ENCODE assay signal across 10 cellular contexts in the genomic region with DNA sequence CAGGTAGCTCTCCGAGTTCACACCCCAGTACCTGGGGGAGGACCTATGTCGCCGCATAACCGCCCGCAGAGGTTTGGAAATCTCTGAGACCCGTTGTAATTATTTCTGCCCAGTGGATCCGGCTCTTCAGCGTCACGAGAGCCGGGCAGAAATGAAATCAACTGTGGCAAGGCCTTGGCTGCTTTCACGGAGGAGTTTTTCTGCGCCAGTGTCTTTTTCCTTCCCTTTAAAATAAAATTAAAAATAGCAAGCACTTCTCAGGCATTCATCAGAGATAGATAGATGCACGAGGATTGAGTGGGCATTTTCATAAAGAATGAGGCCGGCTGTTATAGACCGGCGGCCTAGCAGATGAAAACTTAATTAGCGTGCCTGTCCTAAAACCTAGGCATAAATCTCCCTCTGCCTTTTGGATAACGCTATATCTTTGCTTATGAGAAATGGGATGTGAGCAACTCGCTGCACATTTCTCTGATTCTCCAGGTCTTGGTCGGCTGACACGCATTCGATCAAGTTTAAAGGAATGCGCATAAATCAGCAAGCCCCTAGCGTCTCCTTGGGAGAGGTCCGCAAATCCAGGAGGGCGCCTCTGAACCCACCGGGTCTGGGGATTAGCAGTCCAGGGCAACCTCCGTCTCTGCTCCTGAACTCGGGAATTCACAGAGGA. TPM values are rescaled to one million over a fixed set of nuclear protein-coding genes. Genes with fewer than 3 reads are reported as not detected.
DNase-seq lines count a peak whose midpoint lies in the region; ATAC-seq and TF ChIP-seq lines count a peak whose summit lies in the region.
"Had no signal": no experiment of that assay in that cellular context is flagged by ENCODE, and none has a peak within 500 bp of the region (broad histone marks: within the 10 kb centered on the region; RNA-seq: fewer than 3 reads in every experiment).

No MANE protein-coding gene starts in this region.

- TF ChIP-seq EP300 in SK-N-SH (IDR thresholded peaks at IDR 0.05; ENCODE audit: borderline replicate concordance in 1 of 2, low read depth in 1 of 2, low read length in 1 of 2), result no peak

- no peak for ATAC-seq in SK-N-SH treated with all-trans-retinoic acid at 6 μM for 48 hours

- H3K36me3 Mint-ChIP-seq in activated T-helper 1 cell treated with anti-CD3 and anti-CD28 coated beads, Interleukin-12 subunit alpha, Interleukin-12 subunit beta, Interleukin-2, Interleukin-4 antibody, amounts not matched to agents 30 ng/mL and 10 ng/mL and 1 ng/mL, durations not matched to agents 14 hours and 24 hours and 36 hours (ENCODE audit: low read depth), result no peaks in the 10 kb centered on the region

- no peaks in the 10 kb centered on the region for H3K9me2 ChIP-seq in SK-N-SH

- H3K27me3 Mint-ChIP-seq in activated T-helper 1 cell treated with anti-CD3 and anti-CD28 coated beads, Interleukin-12 subunit alpha, Interleukin-12 subunit beta, Interleukin-2, Interleukin-4 antibody, amounts not matched to agents 30 ng/mL and 10 ng/mL and 1 ng/mL, durations not matched to agents 14 hours and 24 hours and 36 hours (ENCODE audit: insufficient read depth), result peaks cover 85% of the 10 kb centered on the region

- no peak for TF ChIP-seq CTCF in SK-N-SH (IDR thresholded peaks at IDR 0.05)

- CTCF ChIA-PET in SK-N-SH (lab: Yijun Ruan, JAX), result interaction anchor here (0.9 to 10.7 kb wide), 15 partner anchors 9 to 903 kb away, joined by 3 to 84 read pairs (median 4); a partner anchor contains a TSS

- H3K4me3 ChIP-seq in SK-N-SH (ENCODE audit: low read depth in 2 of 2, low read length in 1 of 2), result no peak overlapping the region
- H3K4me3 ChIP-seq in mucosa of rectum (ENCODE audit: low read length in 2 of 2), result peak overlapping the region; percentile 66 to 79
- peak overlapping the region in 4 of 5 donors; percentile 19 to 61 (median 54) for H3K4me3 ChIP-seq in subcutaneous abdominal adipose tissue (ENCODE audit: low read depth in 1 of 5, low read length in 5 of 5)

- no peak for DNase-seq in SK-N-SH
- no peak for DNase-seq in activated T-helper 1 cell treated with anti-CD3 and anti-CD28 coated beads, Interleukin-12 subunit alpha, Interleukin-12 subunit beta, Interleukin-2, Interleukin-4 antibody, amounts not matched to agents 30 ng/mL and 10 ng/mL and 1 ng/mL, durations not matched to agents 14 hours and 24 hours and 36 hours (ENCODE audit: low spot score)
- DNase-seq in DMS 273 treated with DMSO at 0.1 percent for 48 hours (lab: John Stamatoyannopoulos, UW), result no peak
- no peak for DNase-seq in DMS53 treated with DMSO at 0.1 percent for 48 hours (lab: John Stamatoyannopoulos, UW; ENCODE audit: unreplicated experiment)
- no peak for DNase-seq in superior temporal gyrus (ENCODE audit: extremely low spot score)

- H3K36me3 ChIP-seq in SK-N-SH (replicated peaks in 1 of 2; ENCODE audit: control insufficient read depth in 1 of 2, insufficient read depth in 2 of 2, low read length in 1 of 2) (no peaks in the 10 kb centered on the region), mucosa of rectum (ENCODE audit: control insufficient read depth in 2 of 2, insufficient read depth in 2 of 2, low read length in 2 of 2) (no peaks in the 10 kb centered on the region), subcutaneous abdominal adipose tissue (ENCODE audit: control insufficient read depth in 5 of 5, insufficient read depth in 5 of 5, low read length in 5 of 5) (no peaks in the 10 kb centered on the region)

- no peak overlapping the region for H2AFZ ChIP-seq in SK-N-SH (ENCODE audit: low read depth)

- H3K9me3 Mint-ChIP-seq in activated T-helper 1 cell treated with anti-CD3 and anti-CD28 coated beads, Interleukin-12 subunit alpha, Interleukin-12 subunit beta, Interleukin-2, Interleukin-4 antibody, amounts not matched to agents 30 ng/mL and 10 ng/mL and 1 ng/mL, durations not matched to agents 14 hours and 24 hours and 36 hours, result no peaks in the 10 kb centered on the region

- no peaks in the 10 kb centered on the region for H3K4me1 Mint-ChIP-seq in activated T-helper 1 cell treated with anti-CD3 and anti-CD28 coated beads, Interleukin-12 subunit alpha, Interleukin-12 subunit beta, Interleukin-2, Interleukin-4 antibody, amounts not matched to agents 30 ng/mL and 10 ng/mL and 1 ng/mL, durations not matched to agents 14 hours and 24 hours and 36 hours (ENCODE audit: low read depth)

- intact Hi-C loops in activated T-helper 1 cell treated with anti-CD3 and anti-CD28 coated beads, Interleukin-12 subunit alpha, Interleukin-12 subunit beta, Interleukin-2, Interleukin-4 antibody, amounts not matched to agents 30 ng/mL and 10 ng/mL and 1 ng/mL, durations not matched to agents 14 hours and 24 hours and 36 hours (cut with micrococcal nuclease), result loop anchor here (10.0 kb wide), 1 partner anchor 1339 kb away; no protein-coding TSS in a partner anchor

- POLR2A ChIA-PET in SK-N-SH (lab: Yijun Ruan, JAX), result no interaction called here

- 23% methylated on average over 29 of the region's 29 CpGs for WGBS in SK-N-SH (ENCODE audit: low lambda C conversion rate)

- H3K27me3 ChIP-seq in SK-N-SH (ENCODE audit: insufficient read depth) (peaks cover 88% of the 10 kb centered on the region), mucosa of rectum (ENCODE audit: control insufficient read depth in 2 of 2, insufficient read depth in 2 of 2, low read length in 2 of 2) (peaks cover 8 to 32% of the 10 kb centered on the region in 2 donors), subcutaneous abdominal adipose tissue (ENCODE audit: control insufficient read depth in 5 of 5, insufficient read depth in 4 of 5, low read length in 5 of 5) (peaks cover 37 to 89% (median 78%) of the 10 kb centered on the region in 5 donors)

- no peak overlapping the region for H3K27ac Mint-ChIP-seq in activated T-helper 1 cell treated with anti-CD3 and anti-CD28 coated beads, Interleukin-12 subunit alpha, Interleukin-12 subunit beta, Interleukin-2, Interleukin-4 antibody, amounts not matched to agents 30 ng/mL and 10 ng/mL and 1 ng/mL, durations not matched to agents 14 hours and 24 hours and 36 hours

- no peak overlapping the region for H3K9ac ChIP-seq in SK-N-SH
- H3K9ac ChIP-seq in mucosa of rectum (ENCODE audit: low read depth in 1 of 2, low read length in 2 of 2), result peak overlapping the region; percentile 78 to 92
- H3K9ac ChIP-seq in subcutaneous abdominal adipose tissue (ENCODE audit: low read length in 5 of 5), result no peak overlapping the region

- H4K20me1 ChIP-seq in SK-N-SH (ENCODE audit: insufficient read depth), result peaks cover 11% of the 10 kb centered on the region

- H3K4me2 ChIP-seq in SK-N-SH, result peak overlapping the region; percentile 30; the same call in 1 of the 2 replicates

- H3K9me3 ChIP-seq in SK-N-SH, result no peaks in the 10 kb centered on the region
- H3K9me3 ChIP-seq in mucosa of rectum (ENCODE audit: control insufficient read depth in 2 of 2, low read length in 2 of 2), result peaks cover 0 to 2% of the 10 kb centered on the region in 2 donors
- no peaks in the 10 kb centered on the region for H3K9me3 ChIP-seq in subcutaneous abdominal adipose tissue (ENCODE audit: control insufficient read depth in 5 of 5, low read length in 5 of 5)

- H3K27ac ChIP-seq in SK-N-SH (ENCODE audit: low read depth in 2 of 2, low read length in 1 of 2), result no peak overlapping the region
- peak overlapping the region; percentile 91 to 93 for H3K27ac ChIP-seq in mucosa of rectum (ENCODE audit: low read depth in 2 of 2, low read length in 2 of 2)
- no peak overlapping the region for H3K27ac ChIP-seq in subcutaneous abdominal adipose tissue (ENCODE audit: low read depth, low read length)
- H3K27ac ChIP-seq: 22Rv1 had no signal

- H3K4me1 ChIP-seq in SK-N-SH (ENCODE audit: control insufficient read depth in 1 of 2, insufficient read depth in 2 of 2, low read depth in 1 of 2, low read length in 1 of 2), result peaks cover 0 to 4% of the 10 kb centered on the region in 2 experiments; a peak in 1 of 4 replicates
- peaks cover 24 to 42% of the 10 kb centered on the region in 2 donors for H3K4me1 ChIP-seq in mucosa of rectum (ENCODE audit: control insufficient read depth in 2 of 2, insufficient read depth in 2 of 2, low read length in 2 of 2)
- H3K4me1 ChIP-seq in subcutaneous abdominal adipose tissue (ENCODE audit: control insufficient read depth in 5 of 5, insufficient read depth in 5 of 5, low read length in 5 of 5), result peaks cover 2 to 38% (median 27%) of the 10 kb centered on the region in 5 donors

- H3F3A ChIP-seq in SK-N-SH (replicated peaks; ENCODE audit: insufficient read depth), result peaks cover 8% of the 10 kb centered on the region

- TF ChIP-seq RAD21 in SK-N-SH (IDR thresholded peaks at IDR 0.05; ENCODE audit: low read length), result no peak

- H3K4me3 Mint-ChIP-seq in activated T-helper 1 cell treated with anti-CD3 and anti-CD28 coated beads, Interleukin-12 subunit alpha, Interleukin-12 subunit beta, Interleukin-2, Interleukin-4 antibody, amounts not matched to agents 30 ng/mL and 10 ng/mL and 1 ng/mL, durations not matched to agents 14 hours and 24 hours and 36 hours, result peak overlapping the region; percentile 26

- no peaks in the 10 kb centered on the region for H3K79me2 ChIP-seq in SK-N-SH (ENCODE audit: insufficient read depth)

RNA-seq across cellular contexts. Expression of a gene that starts 6.4 kb away (rescaled TPM):
- polyA plus RNA-seq in SK-N-SH (2012; rRNA removed), result not detected in 2 replicates
- polyA plus RNA-seq in SK-N-SH (2012; cell fraction: cytosol; rRNA removed), result not detected in 2 replicates
- polyA plus RNA-seq in SK-N-SH (2012; cell fraction: nucleus; rRNA removed), result not detected in 2 replicates
- total RNA-seq in activated T-helper 1 cell treated with anti-CD3 and anti-CD28 coated beads, Interleukin-12 subunit alpha, Interleukin-12 subunit beta, Interleukin-2, Interleukin-4 antibody, amounts not matched to agents 30 ng/mL and 10 ng/mL and 1 ng/mL, durations not matched to agents 14 hours and 24 hours and 36 hours, result not detected in 2 replicates
- total RNA-seq: T-helper 2 cell treated with Interferon-gamma antibody and Interleukin-4, amounts not matched to agents 100 ng/mL and 5 ng/mL, for 36 hours had no signal

RNA-seq across cellular contexts. Expression of a gene that starts 8.4 kb away (rescaled TPM):
- polyA plus RNA-seq in SK-N-SH (2012; rRNA removed), result not detected in 2 replicates
- not detected in 2 replicates for polyA plus RNA-seq in SK-N-SH (2012; cell fraction: cytosol; rRNA removed)
- polyA plus RNA-seq in SK-N-SH (2012; cell fraction: nucleus; rRNA removed), result not detected in 2 replicates
- not detected in 2 replicates for total RNA-seq in activated T-helper 1 cell treated with anti-CD3 and anti-CD28 coated beads, Interleukin-12 subunit alpha, Interleukin-12 subunit beta, Interleukin-2, Interleukin-4 antibody, amounts not matched to agents 30 ng/mL and 10 ng/mL and 1 ng/mL, durations not matched to agents 14 hours and 24 hours and 36 hours
- total RNA-seq: T-helper 2 cell treated with Interferon-gamma antibody and Interleukin-4, amounts not matched to agents 100 ng/mL and 5 ng/mL, for 36 hours had no signal

RNA-seq across cellular contexts. Expression of a gene that starts 19.3 kb away (rescaled TPM):
- not detected in 2 replicates for polyA plus RNA-seq in SK-N-SH (2012; rRNA removed)
- not detected in 2 replicates for polyA plus RNA-seq in SK-N-SH (2012; cell fraction: cytosol; rRNA removed)
- polyA plus RNA-seq in SK-N-SH (2012; cell fraction: nucleus; rRNA removed), result not detected in 2 replicates
- total RNA-seq in activated T-helper 1 cell treated with anti-CD3 and anti-CD28 coated beads, Interleukin-12 subunit alpha, Interleukin-12 subunit beta, Interleukin-2, Interleukin-4 antibody, amounts not matched to agents 30 ng/mL and 10 ng/mL and 1 ng/mL, durations not matched to agents 14 hours and 24 hours and 36 hours, result not detected in 2 replicates
- total RNA-seq: T-helper 2 cell treated with Interferon-gamma antibody and Interleukin-4, amounts not matched to agents 100 ng/mL and 5 ng/mL, for 36 hours had no signal

RNA-seq across cellular contexts. Expression of a gene that starts 28.1 kb away (rescaled TPM):
- not detected in 2 replicates for polyA plus RNA-seq in SK-N-SH (2012; rRNA removed)
- not detected in 2 replicates for polyA plus RNA-seq in SK-N-SH (2012; cell fraction: cytosol; rRNA removed)
- polyA plus RNA-seq in SK-N-SH (2012; cell fraction: nucleus; rRNA removed), result not detected in 2 replicates
- not detected in 2 replicates for total RNA-seq in activated T-helper 1 cell treated with anti-CD3 and anti-CD28 coated beads, Interleukin-12 subunit alpha, Interleukin-12 subunit beta, Interleukin-2, Interleukin-4 antibody, amounts not matched to agents 30 ng/mL and 10 ng/mL and 1 ng/mL, durations not matched to agents 14 hours and 24 hours and 36 hours
- total RNA-seq: T-helper 2 cell treated with Interferon-gamma antibody and Interleukin-4, amounts not matched to agents 100 ng/mL and 5 ng/mL, for 36 hours had no signal

RNA-seq across cellular contexts. Expression of a gene that starts 37.0 kb away (rescaled TPM):
- polyA plus RNA-seq in SK-N-SH (2012; rRNA removed), result not detected in 2 replicates
- not detected in 2 replicates for polyA plus RNA-seq in SK-N-SH (2012; cell fraction: cytosol; rRNA removed)
- polyA plus RNA-seq in SK-N-SH (2012; cell fraction: nucleus; rRNA removed), result not detected in 2 replicates
- total RNA-seq in activated T-helper 1 cell treated with anti-CD3 and anti-CD28 coated beads, Interleukin-12 subunit alpha, Interleukin-12 subunit beta, Interleukin-2, Interleukin-4 antibody, amounts not matched to agents 30 ng/mL and 10 ng/mL and 1 ng/mL, durations not matched to agents 14 hours and 24 hours and 36 hours, result not detected in 2 replicates
- total RNA-seq: T-helper 2 cell treated with Interferon-gamma antibody and Interleukin-4, amounts not matched to agents 100 ng/mL and 5 ng/mL, for 36 hours had no signal

Comparison
In these comparisons a context has a peak if more than half of its experiments do, and no peak if none do; other contexts are left out.
1. H3K27ac ChIP-seq: peak in mucosa of rectum (2 of 2); none in SK-N-SH (0 of 2) and subcutaneous abdominal adipose tissue (single experiment).
2. H3K4me3 ChIP-seq: peak in mucosa of rectum (2 of 2) and subcutaneous abdominal adipose tissue (4 of 5); none in SK-N-SH (0 of 2).
3. H3K9ac ChIP-seq: peak in mucosa of rectum (2 of 2); none in SK-N-SH (single experiment) and subcutaneous abdominal adipose tissue (0 of 5).